In the genomic region with DNA sequence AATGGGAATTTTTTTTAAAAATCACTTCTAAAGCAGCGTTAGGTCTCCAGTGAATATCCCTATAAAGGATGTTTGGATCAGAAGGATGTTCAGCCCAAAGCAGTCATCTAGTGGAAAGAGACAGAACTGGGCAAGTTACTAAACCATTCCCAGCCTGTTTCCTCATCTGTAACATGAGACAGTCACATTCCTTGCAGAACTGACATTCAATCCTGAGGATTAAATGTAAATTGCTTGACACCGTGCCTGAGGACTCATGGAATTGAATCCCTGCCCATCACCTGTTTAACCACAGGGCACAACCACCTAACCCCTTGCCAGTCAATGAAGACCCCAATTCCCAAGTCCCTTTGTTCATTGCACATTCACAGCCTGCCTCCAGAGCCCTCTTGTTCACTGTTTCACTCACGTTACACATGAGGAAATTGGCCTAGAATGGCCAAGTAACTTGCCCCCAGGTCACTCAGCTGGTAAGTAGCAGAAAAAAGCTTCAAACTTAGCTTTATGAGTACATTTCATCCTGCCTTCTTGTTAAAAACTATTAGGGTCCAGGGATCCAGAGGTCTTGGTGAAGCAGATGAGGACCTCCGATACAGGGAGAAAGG, we compare ENCODE assay signal across 12 cellular contexts. TPM values are rescaled to one million over a fixed set of nuclear protein-coding genes. Genes with fewer than 3 reads are reported as not detected.
DNase-seq lines count a peak whose midpoint lies in the region; ATAC-seq and TF ChIP-seq lines count a peak whose summit lies in the region.
"Had no signal": no experiment of that assay in that cellular context is flagged by ENCODE, and none has a peak within 500 bp of the region (broad histone marks: within the 10 kb centered on the region; RNA-seq: fewer than 3 reads in every experiment).

No MANE protein-coding gene starts in this region.

- H2BK5ac ChIP-seq in trophoblast cell (ENCODE audit: low read depth, low read length, poor library complexity) = no peak overlapping the region

- peaks cover 4 to 5% of the 10 kb centered on the region in 2 experiments for H3K4me1 ChIP-seq in trophoblast cell (ENCODE audit: control insufficient read depth in 1 of 2, insufficient read depth in 2 of 2, low read length in 2 of 2)
- H3K4me1 ChIP-seq in effector memory CD4-positive, alpha-beta T cell (ENCODE audit: control insufficient read depth, insufficient read depth, low read length, poor library complexity, severe bottlenecking) = peaks cover 9% of the 10 kb centered on the region

- H2BK12ac ChIP-seq in trophoblast cell (ENCODE audit: low read length) = no peak overlapping the region

- H3K4me3 ChIP-seq in epithelial cell of proximal tubule (ENCODE audit: low read depth, low read length) = no peak overlapping the region
- H3K4me3 ChIP-seq in trophoblast cell (ENCODE audit: low read depth, low read length) = no peak overlapping the region
- H3K4me3 ChIP-seq in effector memory CD4-positive, alpha-beta T cell (ENCODE audit: insufficient read depth, low read depth, low read length, poor library complexity, severe bottlenecking) = no peak overlapping the region
- H3K4me3 ChIP-seq: skin epidermis had no signal

- no peak for ATAC-seq in HG03045 (IDR thresholded peaks at IDR 0.05; ENCODE audit: unreplicated experiment)

- H3K79me1 ChIP-seq in trophoblast cell (ENCODE audit: low read length) = no peaks in the 10 kb centered on the region

- no CpG with 5 or more reads among the region's 4 CpGs for WGBS in trophoblast cell (ENCODE audit: extremely low coverage, insufficient coverage, insufficient read length)

- H3K18ac ChIP-seq in trophoblast cell (ENCODE audit: low read length) = no peak overlapping the region

- no peak overlapping the region for H3K9ac ChIP-seq in trophoblast cell (ENCODE audit: low read length)

- no peak overlapping the region for H3K27ac ChIP-seq in trophoblast cell (ENCODE audit: low read depth, low read length)
- H3K27ac ChIP-seq in effector memory CD4-positive, alpha-beta T cell (ENCODE audit: insufficient read depth, low read length, poor library complexity, severe bottlenecking) = no peak overlapping the region
- H3K27ac ChIP-seq: skin epidermis had no signal

- H3K23ac ChIP-seq in trophoblast cell (ENCODE audit: low read length) = no peak overlapping the region

- H3K4me2 ChIP-seq in trophoblast cell (ENCODE audit: low read length) = no peak overlapping the region

- H3K79me2 ChIP-seq in trophoblast cell (ENCODE audit: control insufficient read depth, insufficient read depth, low read length, poor library complexity) = no peaks in the 10 kb centered on the region

- DNase-seq in ELF-1 (ENCODE audit: low read depth, low spot score) (peak; percentile 39), NCI-H2107 treated with DMSO at 0.1 percent for 48 hours (lab: John Stamatoyannopoulos, UW; ENCODE audit: unreplicated experiment) (peak; percentile 31), epithelial cell of proximal tubule (ENCODE audit: low read depth) (peak; percentile 52), trophoblast cell (peak; percentile 9 to 56), mesenteric fat pad (ENCODE audit: low spot score) (no peak), HT-29 (ENCODE audit: low spot score) (no peak)
- DNase-seq in effector memory CD4-positive, alpha-beta T cell = no peak
- DNase-seq: activated CD4-positive, alpha-beta T cell treated with anti-CD3 and anti-CD28 coated beads for 48 hours; H9; OCI-M1 had no signal

- H3K9me3 ChIP-seq in trophoblast cell (ENCODE audit: insufficient read depth, low read depth, low read length) = no peaks in the 10 kb centered on the region
- no peaks in the 10 kb centered on the region for H3K9me3 ChIP-seq in effector memory CD4-positive, alpha-beta T cell (ENCODE audit: control insufficient read depth, low read length)

- H2AK5ac ChIP-seq in trophoblast cell (ENCODE audit: low read length) = no peak overlapping the region

- H4K91ac ChIP-seq in trophoblast cell (ENCODE audit: low read depth, low read length) = no peak overlapping the region

- no peak overlapping the region for H4K12ac ChIP-seq in trophoblast cell (ENCODE audit: low read depth, low read length)

- no peaks in the 10 kb centered on the region for H3K36me3 ChIP-seq in trophoblast cell (ENCODE audit: control insufficient read depth in 1 of 2, insufficient read depth in 2 of 2, low read length in 2 of 2)
- H3K36me3 ChIP-seq in effector memory CD4-positive, alpha-beta T cell (ENCODE audit: control insufficient read depth, insufficient read depth, low read length) = no peaks in the 10 kb centered on the region

- no peak overlapping the region for H2AFZ ChIP-seq in trophoblast cell (ENCODE audit: insufficient read depth, low read length, poor library complexity)

- H3K14ac ChIP-seq in trophoblast cell (ENCODE audit: low read length) = no peak overlapping the region

- TF ChIP-seq CTCF in epithelial cell of proximal tubule (conservative IDR thresholded peaks at IDR 0.05; ENCODE audit: low read depth, low read length) = peak; percentile 26

- peaks cover 2% of the 10 kb centered on the region for H3K27me3 ChIP-seq in trophoblast cell (ENCODE audit: insufficient read depth, low read length)
- H3K27me3 ChIP-seq in effector memory CD4-positive, alpha-beta T cell (replicated peaks; ENCODE audit: control insufficient read depth, insufficient read depth, low read length, poor library complexity, severe bottlenecking) = peaks cover 8% of the 10 kb centered on the region

- H2BK120ac ChIP-seq in trophoblast cell (ENCODE audit: insufficient read depth, low read length, poor library complexity) = no peak overlapping the region

- H4K8ac ChIP-seq in trophoblast cell (ENCODE audit: low read depth, low read length) = no peak overlapping the region

- H3K4ac ChIP-seq in trophoblast cell (ENCODE audit: low read depth, low read length) = no peak overlapping the region

RNA-seq across cellular contexts. Expression of gene CMTM2, which starts 1.4 kb away (rescaled TPM):
- 0.29 and 1.8 TPM in 2 replicates for total RNA-seq in epithelial cell of proximal tubule
- not detected in 2 replicates for polyA plus RNA-seq in trophoblast cell (2013)
- total RNA-seq in mesenteric fat pad = 1.00 TPM
- not detected in 2 replicates for total RNA-seq in HT-29 (2014; rRNA removed; shearing (Covaris generic))
- total RNA-seq: H9 had no signal

RNA-seq across cellular contexts. Expression of gene CMTM1, which starts 14.5 kb away (rescaled TPM):
- total RNA-seq in epithelial cell of proximal tubule (4.3 and 5.0 TPM in 2 replicates), mesenteric fat pad (6.4 TPM)
- 1.4 TPM in 2 replicates for polyA plus RNA-seq in trophoblast cell (2013)
- total RNA-seq in HT-29 (2014; rRNA removed; shearing (Covaris generic)) = 5.8 and 13.9 TPM in 2 replicates

RNA-seq across cellular contexts. Expression of gene CMTM3, which starts 23.8 kb away (rescaled TPM):
- total RNA-seq in epithelial cell of proximal tubule (122 and 141 TPM in 2 replicates), mesenteric fat pad (48.1 TPM)
- 68.4 and 70.2 TPM in 2 replicates for polyA plus RNA-seq in trophoblast cell (2013)
- 2.5 and 4.1 TPM in 2 replicates for total RNA-seq in HT-29 (2014; rRNA removed; shearing (Covaris generic))

RNA-seq across cellular contexts. Expression of gene CKLF, which starts 28.3 kb away (rescaled TPM):
- total RNA-seq in epithelial cell of proximal tubule (136 and 159 TPM in 2 replicates), mesenteric fat pad (41.6 TPM)
- 27.2 and 28.1 TPM in 2 replicates for polyA plus RNA-seq in trophoblast cell (2013)
- total RNA-seq in HT-29 (2014; rRNA removed; shearing (Covaris generic)) = 97.0 and 120 TPM in 2 replicates

RNA-seq across cellular contexts. Expression of gene TK2, which starts 30.8 kb away (rescaled TPM):
- total RNA-seq in epithelial cell of proximal tubule (13.7 and 20.1 TPM in 2 replicates), mesenteric fat pad (58.3 TPM)
- 3.4 and 3.7 TPM in 2 replicates for polyA plus RNA-seq in trophoblast cell (2013)
- 7.7 and 8.9 TPM in 2 replicates for total RNA-seq in HT-29 (2014; rRNA removed; shearing (Covaris generic))

Comparison
In these comparisons a context has a peak if more than half of its experiments do, and no peak if none do; other contexts are left out.
1. DNase-seq: peak in ELF-1 (single experiment), NCI-H2107 treated with DMSO at 0.1 percent for 48 hours (single experiment), epithelial cell of proximal tubule (single experiment) and trophoblast cell (2 of 2); none in effector memory CD4-positive, alpha-beta T cell (0 of 3), mesenteric fat pad (single experiment) and HT-29 (single experiment).